17 cellular contexts compared by ENCODE assay signal in genomic region chr6:3811191-3811590, GRCh38. TPM values are rescaled to one million over a fixed set of nuclear protein-coding genes. Genes with fewer than 3 reads are reported as not detected.
"Had no signal": no experiment of that assay in that cellular context is flagged by ENCODE, and none has a peak within 500 bp of the region (broad histone marks: within the 10 kb centered on the region; RNA-seq: fewer than 3 reads in every experiment).

No MANE protein-coding gene starts in this region.

- ATAC-seq: activated CD4-positive, alpha-beta T cell treated with anti-CD3 and anti-CD28 coated beads for 36 hours; activated CD8-positive, alpha-beta memory T cell treated with anti-CD3 and anti-CD28 coated beads, Interleukin-2, amount 10 ng/mL, durations not matched to agents 7 days and 5 days; activated naive CD8-positive, alpha-beta T cell treated with anti-CD3 and anti-CD28 coated beads, Interleukin-2, amount 50 U/mL, for 24 hours; left lobe of liver; mucosa of descending colon; naive thymus-derived CD8-positive, alpha-beta T cell; T-helper 17 cell had no signal

- H3K27ac Mint-ChIP-seq: activated CD4-positive, alpha-beta memory T cell treated with anti-CD3 and anti-CD28 coated beads for 36 hours; activated CD4-positive, alpha-beta T cell treated with anti-CD3 and anti-CD28 coated beads for 36 hours; activated CD8-positive, alpha-beta memory T cell treated with anti-CD3 and anti-CD28 coated beads, Interleukin-2, amount 10 ng/mL, durations not matched to agents 7 days and 5 days; activated naive CD4-positive, alpha-beta T cell treated with anti-CD3 and anti-CD28 coated beads for 36 hours; activated naive CD8-positive, alpha-beta T cell treated with anti-CD3 and anti-CD28 coated beads, Interleukin-2, amount 50 U/mL, for 24 hours; activated T-helper 2 cell treated with anti-CD3 and anti-CD28 coated beads, Interferon-gamma antibody, Interleukin-2, Interleukin-4, amounts not matched to agents 10 μg/mL and 5 μg/mL and 100 μg/mL, durations not matched to agents 14 hours and 24 hours and 36 hours; endodermal cell; naive thymus-derived CD8-positive, alpha-beta T cell; T-helper 17 cell had no signal

- DNase-seq: activated CD4-positive, alpha-beta memory T cell treated with anti-CD3 and anti-CD28 coated beads for 36 hours; activated CD4-positive, alpha-beta T cell treated with anti-CD3 and anti-CD28 coated beads for 36 hours; activated CD8-positive, alpha-beta memory T cell treated with anti-CD3 and anti-CD28 coated beads, Interleukin-2, amount 10 ng/mL, durations not matched to agents 7 days and 5 days; activated naive CD4-positive, alpha-beta T cell treated with anti-CD3 and anti-CD28 coated beads for 36 hours; activated naive CD8-positive, alpha-beta T cell treated with anti-CD3 and anti-CD28 coated beads, Interleukin-2, amount 50 U/mL, for 24 hours; activated T-cell treated with anti-CD3 and anti-CD28 coated beads, Interleukin-2, amount 50 U/mL, for 1 hour; aorta; endodermal cell; erythroblast; mucosa of descending colon; naive thymus-derived CD8-positive, alpha-beta T cell; stimulated activated CD4-positive, alpha-beta T cell treated with anti-CD3 and anti-CD28 coated beads, Interleukin-15, amount 100 ng/mL, for 24 hours; stimulated activated CD4-positive, alpha-beta T cell treated with anti-CD3 and anti-CD28 coated beads, Interleukin-4, amount 100 ng/mL, for 1 hour; stimulated activated naive CD4-positive, alpha-beta T cell treated with Interleukin-2 at 50 U/mL for 16 hours; T-helper 17 cell had no signal

- H3K36me3 Mint-ChIP-seq: activated CD4-positive, alpha-beta memory T cell treated with anti-CD3 and anti-CD28 coated beads for 36 hours; activated CD8-positive, alpha-beta memory T cell treated with anti-CD3 and anti-CD28 coated beads, Interleukin-2, amount 10 ng/mL, durations not matched to agents 7 days and 5 days; naive thymus-derived CD8-positive, alpha-beta T cell had no signal

- H3K4me3 Mint-ChIP-seq: activated CD4-positive, alpha-beta memory T cell treated with anti-CD3 and anti-CD28 coated beads for 36 hours; activated CD4-positive, alpha-beta T cell treated with anti-CD3 and anti-CD28 coated beads for 36 hours; activated CD8-positive, alpha-beta memory T cell treated with anti-CD3 and anti-CD28 coated beads, Interleukin-2, amount 10 ng/mL, durations not matched to agents 7 days and 5 days; activated naive CD4-positive, alpha-beta T cell treated with anti-CD3 and anti-CD28 coated beads for 36 hours; activated naive CD8-positive, alpha-beta T cell treated with anti-CD3 and anti-CD28 coated beads, Interleukin-2, amount 50 U/mL, for 24 hours; endodermal cell; naive thymus-derived CD8-positive, alpha-beta T cell; T-helper 17 cell had no signal

- H3K4me1 Mint-ChIP-seq: activated CD8-positive, alpha-beta memory T cell treated with anti-CD3 and anti-CD28 coated beads, Interleukin-2, amount 10 ng/mL, durations not matched to agents 7 days and 5 days; activated naive CD8-positive, alpha-beta T cell treated with anti-CD3 and anti-CD28 coated beads, Interleukin-2, amount 50 U/mL, for 24 hours; naive thymus-derived CD8-positive, alpha-beta T cell; T-helper 17 cell had no signal

- H3K9me3 Mint-ChIP-seq: activated CD4-positive, alpha-beta memory T cell treated with anti-CD3 and anti-CD28 coated beads for 36 hours; activated naive CD4-positive, alpha-beta T cell treated with anti-CD3 and anti-CD28 coated beads for 36 hours; activated naive CD8-positive, alpha-beta T cell treated with anti-CD3 and anti-CD28 coated beads, Interleukin-2, amount 50 U/mL, for 24 hours; activated T-helper 2 cell treated with anti-CD3 and anti-CD28 coated beads, Interferon-gamma antibody, Interleukin-2, Interleukin-4, amounts not matched to agents 10 μg/mL and 5 μg/mL and 100 μg/mL, durations not matched to agents 14 hours and 24 hours and 36 hours; endodermal cell; naive thymus-derived CD8-positive, alpha-beta T cell had no signal

- H3K27me3 Mint-ChIP-seq: activated CD4-positive, alpha-beta memory T cell treated with anti-CD3 and anti-CD28 coated beads for 36 hours; activated naive CD8-positive, alpha-beta T cell treated with anti-CD3 and anti-CD28 coated beads, Interleukin-2, amount 50 U/mL, for 24 hours had no signal

RNA-seq across cellular contexts. Expression of gene PXDC1, which starts 59.7 kb away (rescaled TPM):
- polyA plus RNA-seq: naive thymus-derived CD8-positive, alpha-beta T cell had no signal
